In the genomic region with DNA sequence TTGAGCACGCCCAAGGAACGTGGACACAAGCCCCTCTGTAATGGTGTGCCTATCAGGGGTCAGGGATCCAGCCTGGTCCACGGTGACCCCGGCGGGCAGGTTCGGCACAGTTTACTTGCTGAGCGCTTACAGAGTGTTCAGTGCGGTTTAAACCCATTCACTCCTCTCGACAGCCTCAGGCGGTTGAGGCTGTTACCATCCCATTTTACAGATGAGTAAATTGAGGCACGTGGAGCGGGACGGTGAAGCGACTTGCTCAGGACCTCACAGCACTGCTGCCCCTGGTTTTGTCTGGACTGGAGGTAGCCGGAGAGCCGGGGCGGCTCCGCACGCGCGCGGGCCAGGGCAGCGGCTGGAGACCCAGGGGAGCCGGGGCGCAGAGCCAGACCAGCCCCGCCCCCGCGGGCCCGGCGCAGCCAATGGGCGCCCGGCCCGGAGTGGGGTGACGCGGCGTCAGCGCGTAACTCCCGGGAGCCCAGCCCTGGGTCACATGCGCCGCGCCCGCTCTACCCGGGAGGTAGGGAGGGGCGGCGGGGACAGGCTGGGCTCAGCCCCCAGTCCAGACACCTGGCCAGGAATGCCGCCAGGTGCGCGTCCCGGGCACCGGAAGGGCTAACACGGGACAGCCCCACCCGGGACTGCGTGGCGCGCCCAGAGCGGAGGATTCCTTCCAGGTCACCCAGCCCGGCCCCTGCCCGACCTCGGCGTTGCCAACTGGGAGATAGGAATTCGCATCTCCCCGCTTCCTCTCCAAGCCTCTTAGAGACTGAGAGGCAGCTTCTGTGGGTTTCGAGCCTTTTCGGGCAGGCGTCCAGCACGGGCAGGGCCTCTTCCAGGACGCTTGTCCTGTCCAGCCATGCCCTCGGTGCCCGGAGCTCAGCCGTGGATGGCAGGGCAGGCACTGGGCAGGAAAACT, we compare ENCODE assay signal across 8 cellular contexts. TPM values are rescaled to one million over a fixed set of nuclear protein-coding genes. Genes with fewer than 3 reads are reported as not detected.
A peak's percentile ranks its signal among the peaks of the same experiment; 100 is the strongest.
DNase-seq lines count a peak whose midpoint lies in the region; ATAC-seq and TF ChIP-seq lines count a peak whose summit lies in the region.

No MANE protein-coding gene starts in this region.

- TSS peak; percentile 46 for BruUV-seq in Calu3 (replicated peaks; lab: Mats Ljungman, UMichigan)

- H3K4me1 Mint-ChIP-seq in Calu3 (ENCODE audit: low read depth, unreplicated experiment) = peaks cover 19% of the 10 kb centered on the region
- H3K4me1 Mint-ChIP-seq in IgD-negative memory B cell = peaks cover 21 to 24% (median 23%) of the 10 kb centered on the region in 3 donors
- H3K4me1 Mint-ChIP-seq in nephron = peaks cover 41% of the 10 kb centered on the region
- peaks cover 48% of the 10 kb centered on the region for H3K4me1 Mint-ChIP-seq in stimulated activated naive CD8-positive, alpha-beta T cell treated with anti-CD3 and anti-CD28 coated beads, Interleukin-15, Interleukin-2, amounts not matched to agents 100 ng/mL and 50 ng/mL, for 24 hours (ENCODE audit: low read depth)

- H3K27ac Mint-ChIP-seq in Calu3 (ENCODE audit: unreplicated experiment) (peak overlapping the region; percentile 95), IgD-negative memory B cell (peak overlapping the region; percentile 64 to 100 (median 80)), nephron (peak overlapping the region; percentile 85 to 98 (median 95))
- peak overlapping the region; percentile 79 for H3K27ac Mint-ChIP-seq in stimulated activated naive CD8-positive, alpha-beta T cell treated with anti-CD3 and anti-CD28 coated beads, Interleukin-15, Interleukin-2, amounts not matched to agents 100 ng/mL and 50 ng/mL, for 24 hours

- intact Hi-C loops in Calu3 (cut with micrococcal nuclease; ENCODE audit: unreplicated experiment) = loop anchor here (5.0 kb wide), 1 partner anchor 103 kb away; no protein-coding TSS in a partner anchor

- CTCF ChIA-PET in Calu3 (lab: Charles Lee) = interaction anchor here (0.9 kb wide), 1 partner anchor 36 kb away, joined by 7 read pairs; no protein-coding TSS in a partner anchor

- H3K27me3 Mint-ChIP-seq in Calu3 (ENCODE audit: unreplicated experiment) (no peaks in the 10 kb centered on the region), IgD-negative memory B cell (no peaks in the 10 kb centered on the region), nephron (ENCODE audit: low read depth) (peaks cover under 1% of the 10 kb centered on the region)
- H3K27me3 Mint-ChIP-seq in stimulated activated naive CD8-positive, alpha-beta T cell treated with anti-CD3 and anti-CD28 coated beads, Interleukin-15, Interleukin-2, amounts not matched to agents 100 ng/mL and 50 ng/mL, for 24 hours = no peaks in the 10 kb centered on the region

- peak overlapping the region; percentile 56 for H3K4me3 ChIP-seq in fibroblast of the aortic adventitia (ENCODE audit: low read depth, low read length)

- DNase-seq in Calu3 = peak; percentile 93
- DNase-seq in RPMI8226 = peak; percentile 98
- DNase-seq in activated gamma-delta T cell (lab: John Stamatoyannopoulos, UW) = peak; percentile 77
- peak; percentile 85 for DNase-seq in fibroblast of the aortic adventitia (ENCODE audit: low read depth)

- H3K9me3 Mint-ChIP-seq in Calu3 (ENCODE audit: low read depth, unreplicated experiment) = no peaks in the 10 kb centered on the region
- no peaks in the 10 kb centered on the region for H3K9me3 Mint-ChIP-seq in IgD-negative memory B cell
- no peaks in the 10 kb centered on the region for H3K9me3 Mint-ChIP-seq in nephron
- no peaks in the 10 kb centered on the region for H3K9me3 Mint-ChIP-seq in stimulated activated naive CD8-positive, alpha-beta T cell treated with anti-CD3 and anti-CD28 coated beads, Interleukin-15, Interleukin-2, amounts not matched to agents 100 ng/mL and 50 ng/mL, for 24 hours

- H3K4me3 Mint-ChIP-seq in Calu3 (ENCODE audit: low read depth, unreplicated experiment) (peak overlapping the region; percentile 14), IgD-negative memory B cell (peak overlapping the region; percentile 81 to 98 (median 92)), nephron (peak overlapping the region; percentile 93 to 94 (median 93))
- H3K4me3 Mint-ChIP-seq in stimulated activated naive CD8-positive, alpha-beta T cell treated with anti-CD3 and anti-CD28 coated beads, Interleukin-15, Interleukin-2, amounts not matched to agents 100 ng/mL and 50 ng/mL, for 24 hours = peak overlapping the region; percentile 81

- TF ChIP-seq CTCF in Calu3 (IDR thresholded peaks at IDR 0.05; ENCODE audit: unreplicated experiment) (no peak), fibroblast of the aortic adventitia (IDR thresholded peaks at IDR 0.05; ENCODE audit: insufficient read depth, low read length) (no peak), nephron (IDR thresholded peaks at IDR 0.05; ENCODE audit: unreplicated experiment in 3 of 3) (no peak)

- ATAC-seq in GM21515 (IDR thresholded peaks at IDR 0.05; ENCODE audit: unreplicated experiment) = peak; percentile 53

- H3K36me3 Mint-ChIP-seq in Calu3 (ENCODE audit: insufficient read depth, unreplicated experiment) (peaks cover 44% of the 10 kb centered on the region), IgD-negative memory B cell (no peaks in the 10 kb centered on the region), nephron (ENCODE audit: low read depth) (no peaks in the 10 kb centered on the region)
- H3K36me3 Mint-ChIP-seq in stimulated activated naive CD8-positive, alpha-beta T cell treated with anti-CD3 and anti-CD28 coated beads, Interleukin-15, Interleukin-2, amounts not matched to agents 100 ng/mL and 50 ng/mL, for 24 hours (ENCODE audit: low read depth) = peaks cover 6% of the 10 kb centered on the region

RNA-seq across cellular contexts. Expression of a gene that starts 3.3 kb away (rescaled TPM):
- total RNA-seq in Calu3 (2022) = 104 and 110 TPM in 2 replicates
- polyA plus RNA-seq in IgD-negative memory B cell = 9.1 TPM
- 48.7 and 82.1 TPM in 2 replicates for total RNA-seq in fibroblast of the aortic adventitia (ENCODE audit: low replicate concordance)

Comparison
In these comparisons a context has a peak if more than half of its experiments do, and no peak if none do; other contexts are left out.
1. Peak in every context shown above with its lines: DNase-seq, ATAC-seq and H3K4me3 ChIP-seq.
2. H3K4me3 Mint-ChIP-seq: peak in every context shown above with its lines; median percentile 93 in nephron; 92 in IgD-negative memory B cell; 81 in stimulated activated naive CD8-positive, alpha-beta T cell treated with anti-CD3 and anti-CD28 coated beads, Interleukin-15, Interleukin-2, amounts not matched to agents 100 ng/mL and 50 ng/mL, for 24 hours; 14 in Calu3.